21 cellular contexts compared by ENCODE assay signal in genomic region chr3:42050126-42050525, GRCh38. TPM values are rescaled to one million over a fixed set of nuclear protein-coding genes. Genes with fewer than 3 reads are reported as not detected.
DNase-seq lines count a peak whose midpoint lies in the region; ATAC-seq and TF ChIP-seq lines count a peak whose summit lies in the region.
"Had no signal": no experiment of that assay in that cellular context is flagged by ENCODE, and none has a peak within 500 bp of the region (broad histone marks: within the 10 kb centered on the region; RNA-seq: fewer than 3 reads in every experiment).

No MANE protein-coding gene starts in this region.

- no peak for TF ChIP-seq POLR2A in thyroid gland (IDR thresholded peaks at IDR 0.05)

- H3K36me3 ChIP-seq in left ventricle myocardium inferior (no peaks in the 10 kb centered on the region), mesenchymal stem cell (ENCODE audit: control insufficient read depth in 1 of 2, insufficient read depth in 2 of 2, low read depth in 1 of 2, low read length in 2 of 2) (no peaks in the 10 kb centered on the region), thyroid gland (no peaks in the 10 kb centered on the region)

- no peak overlapping the region for H2BK120ac ChIP-seq in mesenchymal stem cell (ENCODE audit: low read depth, low read length)

- no peak for TF ChIP-seq CTCF in left ventricle myocardium inferior (IDR thresholded peaks at IDR 0.05; ENCODE audit: borderline replicate concordance)
- TF ChIP-seq CTCF in thyroid gland (IDR thresholded peaks at IDR 0.05): no peak

- WGBS in mesenchymal stem cell: 93% methylated on average over 4 of the region's 6 CpGs
- 92 to 96% methylated on average over 6 of the region's 6 CpGs for WGBS in thyroid gland, 2 donors

- peaks cover 46% of the 10 kb centered on the region for H3K79me1 ChIP-seq in mesenchymal stem cell (replicated peaks; ENCODE audit: low read length, poor library complexity, severe bottlenecking)

- no peaks in the 10 kb centered on the region for H3K9me3 ChIP-seq in left ventricle myocardium inferior (replicated peaks)
- H3K9me3 ChIP-seq in T-helper 17 cell (ENCODE audit: control insufficient read depth, low read length, poor library complexity, severe bottlenecking): no peaks in the 10 kb centered on the region
- H3K9me3 ChIP-seq in mesenchymal stem cell (ENCODE audit: control insufficient read depth, low read length): no peaks in the 10 kb centered on the region
- no peaks in the 10 kb centered on the region for H3K9me3 ChIP-seq in thyroid gland
- H3K9me3 ChIP-seq: BLaER1 had no signal

- H2AK5ac ChIP-seq in mesenchymal stem cell (ENCODE audit: low read length, severe bottlenecking): peak overlapping the region; percentile 2

- H2BK15ac ChIP-seq in mesenchymal stem cell (ENCODE audit: low read depth, poor library complexity, severe bottlenecking): no peak overlapping the region

- H2BK12ac ChIP-seq in mesenchymal stem cell (ENCODE audit: low read length in 2 of 2): no peak overlapping the region

- no peak overlapping the region for H3K4me3 ChIP-seq in left ventricle myocardium inferior
- H3K4me3 ChIP-seq in mesenchymal stem cell (ENCODE audit: insufficient read depth in 1 of 2, low read depth in 1 of 2, low read length in 2 of 2): no peak overlapping the region
- H3K4me3 ChIP-seq in thyroid gland (replicated peaks in 1 of 3): no peak overlapping the region
- H3K4me3 ChIP-seq: BLaER1, K562, PC-9 had no signal

- no peak overlapping the region for H3K18ac ChIP-seq in mesenchymal stem cell (ENCODE audit: low read depth in 1 of 2, low read length in 2 of 2)

- H3K4ac ChIP-seq in mesenchymal stem cell (ENCODE audit: low read depth in 1 of 2, low read length in 2 of 2): no peak overlapping the region

- H3K4me3 Mint-ChIP-seq in T-helper 17 cell: no peak overlapping the region
- H3K4me3 Mint-ChIP-seq: CD4-positive, CD25-positive, alpha-beta regulatory T cell had no signal

- peaks cover 2% of the 10 kb centered on the region for H3K36me3 Mint-ChIP-seq in T-helper 17 cell (ENCODE audit: low read depth)
- H3K36me3 Mint-ChIP-seq: CD4-positive, CD25-positive, alpha-beta regulatory T cell had no signal

- H4K91ac ChIP-seq in mesenchymal stem cell (ENCODE audit: low read length): no peak overlapping the region

- intact Hi-C loops in left ventricle myocardium inferior (cut with micrococcal nuclease) (no loop called here), Right ventricle myocardium inferior (cut with DNase I) (no loop called here), thyroid gland (cut with DNase I) (no loop called here)

- no peak overlapping the region for H2BK5ac ChIP-seq in mesenchymal stem cell (ENCODE audit: low read depth, low read length, poor library complexity, severe bottlenecking)

- H3K4me1 ChIP-seq in left ventricle myocardium inferior (peaks cover 100% of the 10 kb centered on the region), mesenchymal stem cell (ENCODE audit: control insufficient read depth, insufficient read depth, low read depth, low read length) (peaks cover 11% of the 10 kb centered on the region), thyroid gland (peaks cover 43 to 76% of the 10 kb centered on the region in 2 donors)

- no peak overlapping the region for H4K8ac ChIP-seq in mesenchymal stem cell (ENCODE audit: low read length)

- peak overlapping the region; percentile 94 for H3K27ac ChIP-seq in left ventricle myocardium inferior (replicated peaks)
- H3K27ac ChIP-seq in mesenchymal stem cell (ENCODE audit: low read length, poor library complexity, severe bottlenecking): no peak overlapping the region
- H3K27ac ChIP-seq in thyroid gland: peak overlapping the region in 2 of 3 donors; percentile 19 to 27
- H3K27ac ChIP-seq: BLaER1, PC-9 had no signal

- ATAC-seq in Right ventricle myocardium inferior (no peak), T-helper 17 cell (no peak), HG03280 (IDR thresholded peaks at IDR 0.05; ENCODE audit: unreplicated experiment) (no peak)
- ATAC-seq: HepG2, K562 had no signal

- H3K9ac ChIP-seq in mesenchymal stem cell (ENCODE audit: low read length): no peak overlapping the region
- H3K9ac ChIP-seq: BLaER1 had no signal

- H3K4me1 Mint-ChIP-seq in T-helper 17 cell: peaks cover 19% of the 10 kb centered on the region

- H3K14ac ChIP-seq in mesenchymal stem cell (ENCODE audit: low read length in 2 of 2): no peak overlapping the region

- H3K27me3 Mint-ChIP-seq in T-helper 17 cell: no peaks in the 10 kb centered on the region
- H3K27me3 Mint-ChIP-seq: CD4-positive, CD25-positive, alpha-beta regulatory T cell had no signal

- DNase-seq in left ventricle myocardium inferior: no peak
- no peak for DNase-seq in Right ventricle myocardium inferior (ENCODE audit: missing footprints)
- DNase-seq in T-helper 17 cell: no peak
- DNase-seq in mesenchymal stem cell: no peak
- DNase-seq in thyroid gland: no peak
- DNase-seq in NCI-H128 (lab: John Stamatoyannopoulos, UW; ENCODE audit: unreplicated experiment): no peak
- DNase-seq: CD4-positive, CD25-positive, alpha-beta regulatory T cell; MV-4-11; NCI-H1105; NCI-H146; NCI-H1930; NCI-H2107; NCI-H524 treated with DMSO at 0.1 percent for 48 hours; NCI-H774; PC-9; RPMI8226; SHP77 had no signal

- H3K27ac Mint-ChIP-seq in T-helper 17 cell: peak overlapping the region; percentile 85

- H3K23ac ChIP-seq in mesenchymal stem cell (ENCODE audit: low read length in 2 of 2): no peak overlapping the region

- H3K27me3 ChIP-seq in left ventricle myocardium inferior (ENCODE audit: low read depth): no peaks in the 10 kb centered on the region
- H3K27me3 ChIP-seq in mesenchymal stem cell (ENCODE audit: control insufficient read depth in 1 of 2, insufficient read depth in 1 of 2, low read length in 2 of 2): no peaks in the 10 kb centered on the region
- H3K27me3 ChIP-seq in thyroid gland: no peaks in the 10 kb centered on the region
- H3K27me3 ChIP-seq: BLaER1 had no signal

- no peak overlapping the region for H3K4me2 ChIP-seq in mesenchymal stem cell (ENCODE audit: low read length, poor library complexity, severe bottlenecking)
- H3K4me2 ChIP-seq: BLaER1, PC-9 had no signal

- H2AFZ ChIP-seq in mesenchymal stem cell (ENCODE audit: low read depth, low read length): no peak overlapping the region
- H2AFZ ChIP-seq: PC-9 had no signal

RNA-seq across cellular contexts. Expression of gene TRAK1, which starts 41.0 kb away (rescaled TPM):
- total RNA-seq in left ventricle myocardium inferior (264 TPM), Right ventricle myocardium inferior (267 TPM), T-helper 17 cell (10 to 100 TPM; 22.6 to 23.8 TPM), thyroid gland (10 to 100 TPM; 46.1 to 87.8 (median 76.4) TPM)
- 15.5 TPM for polyA plus RNA-seq in mesenchymal stem cell (2013, experiment 1 of 2)
- polyA plus RNA-seq in mesenchymal stem cell (2013, experiment 2 of 2): 15.9 TPM
